In the genomic region with DNA sequence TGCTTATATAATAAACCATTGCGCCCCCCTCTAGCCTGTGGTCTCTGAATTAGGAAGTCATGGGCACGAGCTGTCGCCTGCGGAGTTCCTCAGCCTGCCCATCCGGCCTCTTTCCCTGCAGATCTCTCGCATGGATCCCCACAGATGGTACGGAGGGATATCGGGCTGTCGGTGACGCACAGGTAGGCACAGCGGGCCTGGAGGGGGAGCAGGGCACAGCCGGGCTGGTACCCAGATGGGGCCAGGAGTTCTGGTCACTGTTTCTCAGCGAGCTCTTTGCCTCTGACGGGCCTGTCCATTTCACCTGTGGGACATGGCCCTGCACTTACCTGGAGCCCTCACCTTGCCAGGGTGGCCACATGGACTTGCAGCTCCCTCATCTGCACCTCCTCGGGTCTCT, we compare ENCODE assay signal across 20 cellular contexts.
"Had no signal": no experiment of that assay in that cellular context is flagged by ENCODE, and none has a peak within 500 bp of the region (broad histone marks: within the 10 kb centered on the region; RNA-seq: fewer than 3 reads in every experiment).

No MANE protein-coding gene starts in this region.

- H3K27ac ChIP-seq: KMS-11, SJSA1, SK-N-MC had no signal

- H3K9me3 ChIP-seq: SJSA1 had no signal

- H3K27me3 ChIP-seq: SJSA1 had no signal

- H3K4me2 ChIP-seq: KMS-11 had no signal

- H3K9ac ChIP-seq: KMS-11 had no signal

- H3K4me3 ChIP-seq: SJSA1, SK-N-MC had no signal

- DNase-seq: Kasumi-1, MM.1S, NCI-H1092 treated with DMSO at 0.1 percent for 48 hours, NCI-H1436, NCI-H187, NCI-H2029, NCI-H2081 treated with DMSO at 0.1 percent for 48 hours, NCI-H2171, NCI-H226, NCI-H446, NCI-H510A, NCI-H524 treated with DMSO at 0.1 percent for 48 hours, NCI-H69, NCI-H774, Right ventricle myocardium superior, RPMI8226, SIG-M5 had no signal
